ENCODE assay signal across 2 cellular contexts in the genomic region with DNA sequence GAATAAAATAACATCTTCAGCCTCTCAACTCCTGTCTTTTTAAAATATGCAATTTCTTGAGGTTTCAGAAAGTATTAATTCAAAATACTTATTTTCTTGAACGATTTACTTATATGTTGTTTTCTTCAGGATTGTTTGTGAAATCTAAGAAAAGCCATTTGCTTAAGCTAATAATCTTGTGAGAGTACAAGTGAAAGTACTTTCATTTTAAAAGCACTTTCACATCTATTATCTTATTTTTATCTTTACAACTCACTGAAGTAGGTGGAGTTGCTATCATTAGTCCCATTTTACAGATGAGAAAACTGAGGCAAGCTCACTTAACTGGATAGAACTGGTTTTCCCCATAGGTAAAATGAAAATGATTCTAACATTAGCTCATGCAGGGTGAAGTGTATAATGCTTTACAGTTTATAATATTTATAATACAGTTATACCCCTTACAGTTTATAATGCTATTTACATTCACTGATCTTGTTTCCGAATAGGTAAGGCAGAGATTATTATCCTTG.
A peak's percentile ranks its signal among the peaks of the same experiment; 100 is the strongest.
TF ChIP-seq lines count a peak whose summit lies in the region.

No MANE protein-coding gene starts in this region.

TF ChIP-seq in HepG2, 621 proteins besides CTCF, POLR2A, EP300 and RAD21:
- TF ChIP-seq ZNF629 (CRISPR knock-in tag; conservative IDR thresholded peaks at IDR 0.05) (peak; percentile 87), DPF2 (CRISPR knock-in tag; IDR thresholded peaks at IDR 0.05; ENCODE audit: borderline replicate concordance, low read depth) (no peak)

TF ChIP-seq in K562, 482 proteins besides CTCF, POLR2A, EP300 and RAD21:
- TF ChIP-seq RBM25 (IDR thresholded peaks at IDR 0.05; ENCODE audit: low read depth, low read length, severe bottlenecking) (peak; percentile 65), ZNF785 (CRISPR knock-in tag; IDR thresholded peaks at IDR 0.05) (no peak)
